8 cellular contexts compared by ENCODE assay signal in the genomic region with DNA sequence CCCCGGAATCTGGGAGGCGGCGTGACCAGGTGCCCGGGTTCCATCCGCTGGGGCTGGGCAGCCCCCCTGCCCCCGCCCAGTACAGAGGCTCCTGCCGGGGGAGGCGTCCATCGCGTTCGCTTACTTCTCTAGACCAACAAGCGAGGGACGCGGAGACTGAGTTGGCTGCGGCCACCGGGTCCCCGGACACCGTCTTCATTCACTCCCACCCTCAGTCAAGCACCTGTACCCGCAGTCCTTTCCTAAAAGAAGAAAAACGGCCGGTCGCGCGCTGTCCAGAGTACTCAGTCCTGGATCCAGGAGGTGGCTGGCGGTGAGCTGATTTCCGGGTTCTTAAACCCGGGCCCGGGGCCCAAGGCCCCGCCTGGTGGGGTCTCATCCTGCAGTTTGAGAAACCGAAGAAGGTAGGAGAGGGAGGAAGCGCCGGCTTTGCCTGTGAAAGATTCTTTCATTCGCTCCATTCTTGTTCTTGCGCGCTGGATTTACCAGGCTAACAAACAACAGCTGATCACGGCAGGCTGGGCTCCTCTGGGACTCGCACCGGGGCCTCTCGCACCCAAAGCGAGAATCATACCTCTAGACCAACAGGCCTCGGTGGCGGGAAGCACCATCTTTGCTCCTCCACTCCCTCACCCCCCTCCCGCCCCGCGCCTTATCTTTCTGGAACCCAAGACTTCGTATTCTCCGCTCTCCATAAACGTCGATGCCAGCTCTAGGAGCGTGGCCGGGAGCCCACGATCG. TPM values are rescaled to one million over a fixed set of nuclear protein-coding genes. Genes with fewer than 3 reads are reported as not detected.
DNase-seq lines count a peak whose midpoint lies in the region; ATAC-seq, FAIRE-seq and TF ChIP-seq lines count a peak whose summit lies in the region.

No MANE protein-coding gene starts in this region.

- H3K36me3 ChIP-seq in left lung: no peaks in the 10 kb centered on the region

- peak overlapping the region; percentile 19 for H3K27ac Mint-ChIP-seq in activated naive CD4-positive, alpha-beta T cell treated with anti-CD3 and anti-CD28 coated beads, Interleukin-2, amount 50 U/mL, for 24 hours

- H3K36me3 Mint-ChIP-seq in activated naive CD4-positive, alpha-beta T cell treated with anti-CD3 and anti-CD28 coated beads, Interleukin-2, amount 50 U/mL, for 24 hours: peaks cover 2% of the 10 kb centered on the region

- peaks cover 73 to 87% of the 10 kb centered on the region in 2 donors for H3K27me3 ChIP-seq in left lung

- peaks cover 6 to 28% of the 10 kb centered on the region in 2 donors for H3K4me1 ChIP-seq in left lung

- peak overlapping the region; percentile 87 for H3K4me3 Mint-ChIP-seq in activated naive CD4-positive, alpha-beta T cell treated with anti-CD3 and anti-CD28 coated beads, Interleukin-2, amount 50 U/mL, for 24 hours

- no peak for FAIRE-seq in D721Med (lab: Jason Lieb, UNC)

- no peaks in the 10 kb centered on the region for H3K9me3 Mint-ChIP-seq in activated naive CD4-positive, alpha-beta T cell treated with anti-CD3 and anti-CD28 coated beads, Interleukin-2, amount 50 U/mL, for 24 hours

- intact Hi-C loops in left lung (cut with DNase I): no loop called here

- peak; percentile 19 for DNase-seq in stimulated activated CD4-positive, alpha-beta T cell treated with anti-CD3 and anti-CD28 coated beads, Interleukin-4, amount 100 ng/mL, for 24 hours
- DNase-seq in stimulated activated CD4-positive, alpha-beta T cell treated with anti-CD3 and anti-CD28 coated beads, Interleukin-4, amount 100 ng/mL, for 1 hour: no peak
- DNase-seq in left lung: no peak
- no peak for DNase-seq in NOMO-1 treated with dmso at 0.1 percent for 144 hours (lab: John Stamatoyannopoulos, UW; ENCODE audit: unreplicated experiment)
- no peak for DNase-seq in D721Med (ENCODE audit: insufficient read length, low spot score)

- TF ChIP-seq CTCF in left lung (IDR thresholded peaks at IDR 0.05): no peak
- TF ChIP-seq CTCF in D721Med (IDR thresholded peaks at IDR 0.05; ENCODE audit: insufficient read depth, missing control alignments): no peak

- H3K4me3 ChIP-seq in left lung: no peak overlapping the region

- H3K9me3 ChIP-seq in left lung: no peaks in the 10 kb centered on the region

- no peak overlapping the region for H3K27ac ChIP-seq in left lung

- ATAC-seq in left lung (peak; percentile 48), GM21619 (IDR thresholded peaks at IDR 0.05; ENCODE audit: unreplicated experiment) (no peak), HG03457 (IDR thresholded peaks at IDR 0.05; ENCODE audit: unreplicated experiment) (no peak)

- peaks cover 19% of the 10 kb centered on the region for H3K27me3 Mint-ChIP-seq in activated naive CD4-positive, alpha-beta T cell treated with anti-CD3 and anti-CD28 coated beads, Interleukin-2, amount 50 U/mL, for 24 hours

- H3K4me1 Mint-ChIP-seq in activated naive CD4-positive, alpha-beta T cell treated with anti-CD3 and anti-CD28 coated beads, Interleukin-2, amount 50 U/mL, for 24 hours: peaks cover 33% of the 10 kb centered on the region

RNA-seq across cellular contexts. Expression of gene OR1F1, which starts 17.4 kb away (rescaled TPM):
- total RNA-seq in left lung: not detected

RNA-seq across cellular contexts. Expression of gene ZNF213, which starts 35.8 kb away (rescaled TPM):
- total RNA-seq in left lung: 10 to 100 TPM in 1 of 2 donors, 1 to 10 TPM in 1; 8.4 to 12.0 TPM

RNA-seq across cellular contexts. Expression of gene ZNF205, which starts 58.2 kb away (rescaled TPM):
- 10 to 100 TPM in 1 of 2 donors, 1 to 10 TPM in 1; 9.7 to 11.8 TPM for total RNA-seq in left lung
